ENCODE assay signal across 18 cellular contexts in the genomic region with DNA sequence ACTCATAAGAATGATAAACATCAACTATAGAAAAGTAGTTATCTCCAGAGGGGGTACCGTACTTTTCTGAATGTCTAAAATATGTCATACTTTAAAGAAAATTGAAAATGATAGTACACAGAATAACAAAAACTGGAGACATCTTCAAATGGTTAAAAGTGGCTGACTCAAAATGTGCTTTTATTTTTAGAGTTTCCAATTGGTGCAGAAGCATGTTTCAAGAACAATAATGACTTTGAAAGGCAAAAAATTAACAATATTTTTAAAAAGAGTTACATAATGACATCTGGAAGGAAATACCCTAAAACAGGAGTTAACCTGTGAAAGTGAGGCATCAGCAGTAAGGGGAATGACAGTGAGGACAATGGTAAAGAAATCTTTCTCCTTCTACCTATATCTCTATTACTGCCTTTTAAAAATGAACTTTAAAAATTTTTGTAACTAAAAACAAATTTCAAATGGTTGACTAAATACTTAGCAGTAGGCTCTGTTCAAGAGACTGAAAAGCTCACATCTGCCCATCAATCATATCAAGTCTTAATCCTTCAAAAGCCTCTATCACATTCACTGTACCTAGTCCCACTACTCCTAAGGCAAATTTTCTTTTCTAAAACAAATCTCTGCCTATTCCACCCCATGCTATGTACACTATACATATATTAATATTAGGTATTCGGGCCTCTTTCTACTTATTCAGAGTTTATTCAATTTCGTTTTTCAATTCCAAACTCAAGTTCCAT. TPM values are rescaled to one million over a fixed set of nuclear protein-coding genes. Genes with fewer than 3 reads are reported as not detected.
DNase-seq lines count a peak whose midpoint lies in the region; ATAC-seq and TF ChIP-seq lines count a peak whose summit lies in the region.
"Had no signal": no experiment of that assay in that cellular context is flagged by ENCODE, and none has a peak within 500 bp of the region (broad histone marks: within the 10 kb centered on the region; RNA-seq: fewer than 3 reads in every experiment).

No MANE protein-coding gene starts in this region.

- H4K20me1 ChIP-seq in PC-9 (ENCODE audit: insufficient read depth), result no peaks in the 10 kb centered on the region; the same call in 1 of the 2 replicates

- H3F3A ChIP-seq in PC-9 (ENCODE audit: insufficient read depth, low read depth), result no peaks in the 10 kb centered on the region

- ATAC-seq in GM18907 (IDR thresholded peaks at IDR 0.05; ENCODE audit: unreplicated experiment), result peak; percentile 90
- ATAC-seq in GM21529 (IDR thresholded peaks at IDR 0.05; ENCODE audit: unreplicated experiment), result peak; percentile 78
- peak; percentile 74 for ATAC-seq in HG03064 (IDR thresholded peaks at IDR 0.05; ENCODE audit: low read depth, unreplicated experiment)
- no peak for ATAC-seq in Right ventricle myocardium inferior
- ATAC-seq: HCT116; left colon; naive thymus-derived CD8-positive, alpha-beta T cell; Panc1; right cardiac atrium had no signal

- no peaks in the 10 kb centered on the region for H3K9me3 ChIP-seq in PC-9 (ENCODE audit: insufficient read depth, low read depth)

- CTCF ChIA-PET in PC-9 (lab: Charles Lee), result no interaction called here

- H3K79me2 ChIP-seq in PC-9 (ENCODE audit: low read depth), result no peaks in the 10 kb centered on the region

- H3K9me2 ChIP-seq in PC-9 (ENCODE audit: insufficient read depth), result no peaks in the 10 kb centered on the region

- H3K4me1 ChIP-seq in PC-9 (replicated peaks; ENCODE audit: insufficient read depth), result no peaks in the 10 kb centered on the region
- H3K4me1 ChIP-seq: breast epithelium had no signal

- POLR2A ChIA-PET in PC-9 (lab: Charles Lee; ENCODE audit: unreplicated experiment), result no interaction called here

- H3K27me3 ChIP-seq in PC-9 (ENCODE audit: insufficient read depth, low read depth), result no peaks in the 10 kb centered on the region
- H3K27me3 ChIP-seq: breast epithelium had no signal

- no peak for TF ChIP-seq CTCF in PC-9 (conservative IDR thresholded peaks at IDR 0.05)

- no peak overlapping the region for H3K27ac ChIP-seq in PC-9
- H3K27ac ChIP-seq: breast epithelium had no signal

- DNase-seq in PC-9, result no peak
- DNase-seq in hepatic stellate cell (ENCODE audit: low spot score), result no peak
- DNase-seq in Right ventricle myocardium inferior (ENCODE audit: missing footprints), result no peak
- no peak for DNase-seq in SKM-1 (lab: John Stamatoyannopoulos, UW; ENCODE audit: unreplicated experiment)
- DNase-seq: activated gamma-delta T cell treated with Interleukin-2 at 50 U/mL for 16 hours; CD8-positive, alpha-beta memory T cell; left colon; naive thymus-derived CD8-positive, alpha-beta T cell; right cardiac atrium had no signal

- H3K4me2 ChIP-seq in PC-9, result no peak overlapping the region

- H3K4me3 ChIP-seq in PC-9, result no peak overlapping the region
- H3K4me3 ChIP-seq: breast epithelium had no signal

- BruUV-seq in PC-9 (replicated peaks; lab: Mats Ljungman, UMichigan), result no TSS peak

- 0 out of 2 replicates have a peak overlapping the region, but pooled peaks have one; percentile 5 for H2AFZ ChIP-seq in PC-9

- intact Hi-C loops in PC-9 (cut with micrococcal nuclease; ENCODE audit: unreplicated experiment) (no loop called here), Right ventricle myocardium inferior (cut with DNase I) (no loop called here)

- no peaks in the 10 kb centered on the region for H3K36me3 ChIP-seq in PC-9 (ENCODE audit: low read depth)
- H3K36me3 ChIP-seq: breast epithelium had no signal

RNA-seq across cellular contexts. Expression of a gene that starts 3.0 kb away (rescaled TPM):
- total RNA-seq in PC-9 (2021) (not detected in 2 replicates), Right ventricle myocardium inferior (not detected)
- total RNA-seq: breast epithelium; CD8-positive, alpha-beta memory T cell; left colon; LHCN-M2; naive thymus-derived CD8-positive, alpha-beta T cell; right cardiac atrium; subcutaneous adipose tissue; T-helper 1 cell treated with Interleukin-12 subunit alpha and Interleukin-12 subunit beta and Interleukin-4 antibody, amounts not matched to agents 30 ng/mL and 1 ng/mL, for 36 hours had no signal

RNA-seq across cellular contexts. Expression of a gene that starts 55.6 kb away (rescaled TPM):
- not detected in 2 replicates for total RNA-seq in PC-9 (2021)
- total RNA-seq in Right ventricle myocardium inferior, result 0.87 TPM
- total RNA-seq: CD8-positive, alpha-beta memory T cell; LHCN-M2; naive thymus-derived CD8-positive, alpha-beta T cell; T-helper 1 cell treated with Interleukin-12 subunit alpha and Interleukin-12 subunit beta and Interleukin-4 antibody, amounts not matched to agents 30 ng/mL and 1 ng/mL, for 36 hours had no signal
